In the genomic region with DNA sequence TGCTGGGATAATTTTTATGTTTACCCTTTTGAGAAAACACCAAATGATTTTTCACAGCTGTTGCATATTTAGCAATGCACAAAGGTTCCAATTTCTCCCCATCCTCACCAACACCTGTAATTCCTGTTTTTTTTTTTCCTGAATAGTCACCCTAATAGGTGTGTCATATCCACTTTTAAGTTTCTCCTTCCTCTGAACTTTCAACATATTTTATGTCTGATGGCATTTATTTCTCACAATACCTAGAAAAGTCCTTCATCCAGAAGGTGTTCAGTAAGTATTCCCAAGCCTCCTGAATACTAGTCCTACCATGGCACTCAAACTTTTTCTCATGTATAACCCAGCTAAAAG, we compare ENCODE assay signal across 10 cellular contexts. TPM values are rescaled to one million over a fixed set of nuclear protein-coding genes. Genes with fewer than 3 reads are reported as not detected.
DNase-seq lines count a peak whose midpoint lies in the region; ATAC-seq and TF ChIP-seq lines count a peak whose summit lies in the region.
"Had no signal": no experiment of that assay in that cellular context is flagged by ENCODE, and none has a peak within 500 bp of the region (broad histone marks: within the 10 kb centered on the region; RNA-seq: fewer than 3 reads in every experiment).

No MANE protein-coding gene starts in this region.

- H3K4me1 Mint-ChIP-seq in T-helper 17 cell, result peaks cover 27% of the 10 kb centered on the region

- peaks cover 0 to 39% (median 33%) of the 10 kb centered on the region in 4 donors for H3K4me1 ChIP-seq in sigmoid colon

- H3K9me3 ChIP-seq in T-helper 17 cell (ENCODE audit: control insufficient read depth, low read length, poor library complexity, severe bottlenecking) (no peaks in the 10 kb centered on the region), sigmoid colon (no peaks in the 10 kb centered on the region)

- H3K4me3 Mint-ChIP-seq in T-helper 17 cell, result peak overlapping the region; percentile 97

- H3K4me3 ChIP-seq in GM12875 (ENCODE audit: low read depth, low read length), result peak overlapping the region; percentile 73
- H3K4me3 ChIP-seq in fibroblast of pulmonary artery (replicated peaks; ENCODE audit: low read depth, low read length), result peak overlapping the region; percentile 95
- H3K4me3 ChIP-seq in sigmoid colon, result peak overlapping the region in 2 of 4 donors; percentile 66 to 77

- no peak for TF ChIP-seq CTCF in GM12875 (IDR thresholded peaks at IDR 0.05; ENCODE audit: borderline replicate concordance, insufficient read depth, low read depth, low read length)
- no peak for TF ChIP-seq CTCF in fibroblast of pulmonary artery (IDR thresholded peaks at IDR 0.05; ENCODE audit: low read length, missing control alignments)
- TF ChIP-seq CTCF in sigmoid colon (IDR thresholded peaks at IDR 0.05), result no peak
- no peak for TF ChIP-seq CTCF in RWPE1 (conservative IDR thresholded peaks at IDR 0.05; ENCODE audit: low read depth)

- ATAC-seq in T-helper 17 cell (no peak), HG02678 (IDR thresholded peaks at IDR 0.05; ENCODE audit: unreplicated experiment) (no peak)

- peaks cover 6% of the 10 kb centered on the region for H3K36me3 Mint-ChIP-seq in T-helper 17 cell (ENCODE audit: low read depth)

- no peaks in the 10 kb centered on the region for H3K27me3 ChIP-seq in sigmoid colon

- H3K27ac Mint-ChIP-seq in T-helper 17 cell, result peak overlapping the region; percentile 98

- no peak for TF ChIP-seq EP300 in sigmoid colon (IDR thresholded peaks at IDR 0.05)

- POLR2A ChIA-PET in RWPE1 (lab: Yijun Ruan, JAX; ENCODE audit: low non-redundant PET), result interaction anchor here (0.6 to 0.7 kb wide), 3 partner anchors 18 to 95 kb away, joined by 3 to 4 read pairs (median 3); no protein-coding TSS in a partner anchor

- CTCF ChIA-PET in RWPE1 (lab: Yijun Ruan, JAX), result interaction anchor here (0.6 kb wide), 1 partner anchor 1299 kb away, joined by 7 read pairs; no protein-coding TSS in a partner anchor

- peaks cover 13 to 54% (median 38%) of the 10 kb centered on the region in 4 donors for H3K36me3 ChIP-seq in sigmoid colon

- no peaks in the 10 kb centered on the region for H3K27me3 Mint-ChIP-seq in T-helper 17 cell

- TF ChIP-seq POLR2A in sigmoid colon (IDR thresholded peaks at IDR 0.05), result no peak

- H3K27ac ChIP-seq in sigmoid colon (peak overlapping the region; percentile 92 to 96 (median 94)), RWPE1 (no peak overlapping the region)

- intact Hi-C loops in sigmoid colon (cut with DNase I) (loop anchor here (5.0 to 10.0 kb wide), 3 partner anchors 92 to 1190 kb away; partner anchors contain the start of genes NXPE3 and TMEM45A), posterior cingulate gyrus (cut with DNase I) (loop anchor here (5.0 kb wide), 1 partner anchor 92 kb away; the partner anchor contains the start of gene NXPE3)

- DNase-seq in T-helper 17 cell (no peak), fibroblast of pulmonary artery (ENCODE audit: low read depth) (no peak), sigmoid colon (no peak), posterior cingulate gyrus (no peak), RWPE1 (ENCODE audit: low spot score) (no peak), HCEC 1CT (no peak)
- DNase-seq: foreskin melanocyte; NK-92 treated with Interleukin-12 subunit alpha and Interleukin-12 subunit beta, amount 100 ng/mL, for 24 hours had no signal

RNA-seq across cellular contexts. Expression of gene RPL24, which starts 1.5 kb away (rescaled TPM):
- total RNA-seq in T-helper 17 cell (1,000 to 10,000 TPM; 1,360 to 1,402 TPM), sigmoid colon (1,000 to 10,000 TPM; 1,731 to 3,301 (median 2,222) TPM)
- polyA plus RNA-seq in sigmoid colon, result 1,000 to 10,000 TPM; 1,942 to 3,503 (median 2,378) TPM

RNA-seq across cellular contexts. Expression of gene ZBTB11, which starts 8.1 kb away (rescaled TPM):
- total RNA-seq in T-helper 17 cell (10 to 100 TPM; 65.2 to 77.2 TPM), sigmoid colon (10 to 100 TPM; 18.6 to 24.4 (median 21.5) TPM)
- polyA plus RNA-seq in sigmoid colon, result 1 to 10 TPM; 3.0 to 7.1 (median 3.5) TPM

RNA-seq across cellular contexts. Expression of gene CEP97, which starts 39.4 kb away (rescaled TPM):
- total RNA-seq in T-helper 17 cell, result 10 to 100 TPM; 10.4 to 11.1 TPM
- 10 to 100 TPM in 2 of 4 donors, 1 to 10 TPM in 2; 9.0 to 11.1 (median 10.3) TPM for total RNA-seq in sigmoid colon
- 1 to 10 TPM in 2 of 3 donors, under 1 TPM in 1; 0.69 to 2.2 (median 1.8) TPM for polyA plus RNA-seq in sigmoid colon
